ENCODE assay signal across 12 cellular contexts in the genomic region with DNA sequence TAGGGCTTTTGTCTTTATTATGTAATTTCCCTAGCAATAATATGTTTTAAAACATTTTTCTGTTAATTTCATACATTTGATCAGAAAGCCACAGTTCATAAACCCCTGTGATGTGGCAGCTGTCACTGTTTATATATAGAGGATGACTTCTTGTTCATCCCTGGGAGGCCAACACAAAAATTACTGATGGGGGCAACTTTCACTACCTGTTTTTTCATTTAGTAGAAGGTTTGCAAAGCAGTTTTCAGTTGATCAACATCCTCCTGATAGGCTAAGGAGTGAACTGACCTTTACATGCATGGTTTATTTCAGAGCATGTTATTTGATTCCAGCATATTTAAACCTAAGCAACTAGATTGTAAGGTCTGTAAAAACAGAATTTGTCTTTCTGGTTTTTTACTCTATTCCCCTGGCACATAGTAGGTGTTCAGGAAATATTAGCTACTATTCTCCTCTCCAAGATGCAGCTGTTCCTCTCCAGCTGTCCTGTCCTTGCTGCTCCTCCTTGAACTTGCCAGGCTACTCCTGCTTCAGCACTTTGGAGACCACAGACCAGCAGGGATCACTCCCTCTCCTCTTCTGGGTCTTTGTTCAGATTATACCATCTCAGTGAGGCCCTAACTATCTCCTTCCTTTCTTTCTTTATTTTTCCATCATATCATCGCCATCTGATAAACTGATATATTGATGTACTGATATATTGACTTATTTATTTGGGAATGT.
DNase-seq lines count a peak whose midpoint lies in the region; ATAC-seq and TF ChIP-seq lines count a peak whose summit lies in the region.
"Had no signal": no experiment of that assay in that cellular context is flagged by ENCODE, and none has a peak within 500 bp of the region (broad histone marks: within the 10 kb centered on the region; RNA-seq: fewer than 3 reads in every experiment).

No MANE protein-coding gene starts in this region.

- CTCF ChIA-PET in HEK293T (lab: Yijun Ruan, JAX): interaction anchor here (0.7 to 1.6 kb wide), 4 partner anchors 7 to 54 kb away, joined by 3 to 5 read pairs (median 3); no protein-coding TSS in a partner anchor

- TF ChIP-seq CTCF in GM06990 (IDR thresholded peaks at IDR 0.05; ENCODE audit: insufficient read depth, low read length, poor library complexity, severe bottlenecking): no peak
- TF ChIP-seq CTCF in GM20000 (IDR thresholded peaks at IDR 0.05; ENCODE audit: extremely low read depth, missing control alignments): no peak
- no peak for TF ChIP-seq CTCF in OCI-LY3 (IDR thresholded peaks at IDR 0.05; ENCODE audit: low read depth, low read length)

- H4K20me1 ChIP-seq in OCI-LY3 (ENCODE audit: insufficient read depth, low read length): no peaks in the 10 kb centered on the region

- TF ChIP-seq POLR2A in erythroblast (IDR thresholded peaks at IDR 0.05; ENCODE audit: low read length): no peak

- no peak overlapping the region for H3K9ac ChIP-seq in OCI-LY3 (ENCODE audit: low read length)

- H3K36me3 ChIP-seq in GM06990 (ENCODE audit: control insufficient read depth, insufficient read depth, low read length) (no peaks in the 10 kb centered on the region), OCI-LY3 (replicated peaks; ENCODE audit: low read depth, low read length) (no peaks in the 10 kb centered on the region)

- no peaks in the 10 kb centered on the region for H3K9me3 ChIP-seq in OCI-LY3 (ENCODE audit: insufficient read depth, low read length)

- H3K4me3 ChIP-seq in GM06990 (replicated peaks; ENCODE audit: low read depth, low read length) (no peak overlapping the region), OCI-LY3 (ENCODE audit: low read length) (no peak overlapping the region)

- POLR2A ChIA-PET in HEK293T (lab: Yijun Ruan, JAX): no interaction called here

- no peak overlapping the region for H2AFZ ChIP-seq in OCI-LY3 (ENCODE audit: low read depth, low read length)

- no peak overlapping the region for H3K27ac ChIP-seq in OCI-LY3 (ENCODE audit: low read length)

- DNase-seq in GM06990 (ENCODE audit: extremely low read depth, insufficient read length) (peak; percentile 30), GM20000 (ENCODE audit: low spot score) (peak; percentile 40), hippocampal formation (lab: John Stamatoyannopoulos, UW) (no peak), cerebellar cortex (ENCODE audit: low spot score) (no peak), erythroblast (lab: John Stamatoyannopoulos, UW) (no peak), HEK293T (ENCODE audit: extremely low spot score) (no peak)
- DNase-seq: activated CD8-positive, alpha-beta memory T cell treated with anti-CD3 and anti-CD28 coated beads, Interleukin-2, amount 10 ng/mL, durations not matched to agents 7 days and 5 days; amniotic stem cell; NCI-H526 treated with DMSO at 0.1 percent for 48 hours; stimulated activated CD4-positive, alpha-beta T cell treated with anti-CD3 and anti-CD28 coated beads, Interleukin-15, amount 100 ng/mL, for 24 hours had no signal

- peaks cover 14% of the 10 kb centered on the region for H3K4me1 ChIP-seq in OCI-LY3 (ENCODE audit: low read length)

- peak overlapping the region; percentile 32 for H3K4me2 ChIP-seq in OCI-LY3 (ENCODE audit: low read length)

- no peaks in the 10 kb centered on the region for H3K27me3 ChIP-seq in GM06990 (replicated peaks; ENCODE audit: control insufficient read depth, insufficient read depth, low read length)
- no peaks in the 10 kb centered on the region for H3K27me3 ChIP-seq in OCI-LY3 (ENCODE audit: low read depth, low read length)

- H3K79me2 ChIP-seq in OCI-LY3 (ENCODE audit: low read length): no peaks in the 10 kb centered on the region

- peak; percentile 78 for ATAC-seq in HG03060 (IDR thresholded peaks at IDR 0.05; ENCODE audit: low read depth, unreplicated experiment)
- ATAC-seq: activated CD8-positive, alpha-beta memory T cell treated with anti-CD3 and anti-CD28 coated beads, Interleukin-2, amount 10 ng/mL, durations not matched to agents 7 days and 5 days had no signal

TF ChIP-seq in HEK293T, 16 proteins besides CTCF, POLR2A, EP300 and RAD21:
- no peak for TF ChIP-seq LEF1 (IDR thresholded peaks at IDR 0.05; ENCODE audit: borderline replicate concordance)
- TF ChIP-seq ZNF384 (IDR thresholded peaks at IDR 0.05): no peak
- TF ChIP-seq SP1 (IDR thresholded peaks at IDR 0.05): no peak
- no peak for TF ChIP-seq ELF4 (IDR thresholded peaks at IDR 0.05)
- no peak for TF ChIP-seq BHLHE40 (IDR thresholded peaks at IDR 0.05; ENCODE audit: borderline replicate concordance)
TF ChIP-seq in HEK293T: peak in this region for 0.

Comparison
In these comparisons a context has a peak if more than half of its experiments do, and no peak if none do; other contexts are left out.
1. DNase-seq: peak in GM06990 (single experiment) and GM20000 (single experiment); none in hippocampal formation (0 of 2), cerebellar cortex (single experiment), erythroblast (0 of 2) and HEK293T (single experiment).